14 cellular contexts compared by ENCODE assay signal in the genomic region with DNA sequence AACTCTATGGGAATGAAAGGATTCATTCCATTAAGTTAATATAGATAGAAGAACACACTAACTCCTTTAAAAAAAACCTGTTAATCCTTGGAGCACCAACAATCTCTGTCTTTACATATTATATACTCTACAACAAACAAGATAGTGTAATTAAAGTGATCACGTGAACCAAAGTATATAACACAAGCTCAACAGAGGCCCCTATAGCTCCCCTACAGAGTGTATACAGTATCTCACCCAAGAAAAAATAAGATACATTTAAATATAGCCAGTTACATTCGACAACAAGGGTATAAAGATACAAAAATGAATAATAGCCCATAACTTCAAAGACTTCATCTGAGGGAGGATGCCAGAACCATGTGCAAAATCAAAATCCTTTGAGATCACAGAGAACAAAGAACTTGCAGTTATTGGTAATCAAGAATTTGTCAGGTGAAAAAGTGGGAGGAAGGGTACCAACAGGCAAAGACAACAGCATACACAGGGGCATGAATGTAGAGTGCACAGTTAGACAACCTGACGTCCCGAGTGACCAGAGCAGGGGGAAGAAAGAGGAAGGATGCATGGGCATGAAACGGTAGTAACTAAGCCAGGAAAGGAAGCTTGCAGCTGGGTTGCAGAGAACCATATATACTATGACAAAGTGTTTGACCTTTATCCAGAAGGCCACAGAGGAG. TPM values are rescaled to one million over a fixed set of nuclear protein-coding genes. Genes with fewer than 3 reads are reported as not detected.
DNase-seq lines count a peak whose midpoint lies in the region; ATAC-seq and TF ChIP-seq lines count a peak whose summit lies in the region.
"Had no signal": no experiment of that assay in that cellular context is flagged by ENCODE, and none has a peak within 500 bp of the region (broad histone marks: within the 10 kb centered on the region; RNA-seq: fewer than 3 reads in every experiment).

No MANE protein-coding gene starts in this region.

- no peak overlapping the region for H2AFZ ChIP-seq in SU-DHL-6 (ENCODE audit: low read depth, low read length, severe bottlenecking)

- intact Hi-C loops in Caco-2 (cut with micrococcal nuclease; ENCODE audit: unreplicated experiment), result no loop called here

- BruUV-seq in Caco-2 (replicated peaks; lab: Mats Ljungman, UMichigan), result no TSS peak

- peaks cover 4% of the 10 kb centered on the region; the same call in 1 of the 2 replicates for H4K20me1 ChIP-seq in SU-DHL-6 (ENCODE audit: low read depth, low read length)

- no peaks in the 10 kb centered on the region for H3K36me3 ChIP-seq in Caco-2 (ENCODE audit: control insufficient read depth, insufficient read depth, low read length)
- H3K36me3 ChIP-seq in SU-DHL-6 (ENCODE audit: low read length), result peaks cover 58% of the 10 kb centered on the region

- peaks cover 95% of the 10 kb centered on the region for H3K79me2 ChIP-seq in SU-DHL-6 (ENCODE audit: insufficient read depth, low read length)

- no peak for ATAC-seq in naive B cell (ENCODE audit: low read depth in 2 of 2)
- ATAC-seq in HG02852 (IDR thresholded peaks at IDR 0.05; ENCODE audit: unreplicated experiment), result no peak
- no peak for ATAC-seq in T-helper 17 cell

- CTCF ChIA-PET in Caco-2 (lab: Charles Lee), result no interaction called here

- no peak overlapping the region for H3K27ac Mint-ChIP-seq in Caco-2 (ENCODE audit: unreplicated experiment)
- peak overlapping the region; percentile 10; the same call in 1 of the 2 replicates for H3K27ac Mint-ChIP-seq in HFFc6
- H3K27ac Mint-ChIP-seq in naive B cell, result peak overlapping the region in 5 of 6 donors; percentile 2 to 89 (median 73)
- H3K27ac Mint-ChIP-seq in T-helper 17 cell, result no peak overlapping the region
- H3K27ac Mint-ChIP-seq: activated naive CD4-positive, alpha-beta T cell treated with anti-CD3 and anti-CD28 coated beads, Interleukin-2, amount 10 ng/mL, durations not matched to agents 7 days and 5 days had no signal

- H3K36me3 Mint-ChIP-seq in Caco-2 (ENCODE audit: insufficient read depth, unreplicated experiment), result peaks cover 25% of the 10 kb centered on the region
- peaks cover 62% of the 10 kb centered on the region for H3K36me3 Mint-ChIP-seq in HFFc6 (ENCODE audit: low read depth)
- peaks cover 15 to 25% of the 10 kb centered on the region in 2 donors for H3K36me3 Mint-ChIP-seq in naive B cell
- peaks cover 5% of the 10 kb centered on the region for H3K36me3 Mint-ChIP-seq in T-helper 17 cell (ENCODE audit: low read depth)

- peak overlapping the region; percentile 93 for H3K4me2 ChIP-seq in SU-DHL-6 (ENCODE audit: low read depth, low read length, poor library complexity, severe bottlenecking)

- H3K4me1 Mint-ChIP-seq in Caco-2 (ENCODE audit: low read depth, unreplicated experiment) (peaks cover 26% of the 10 kb centered on the region), HFFc6 (ENCODE audit: low read depth) (peaks cover 34% of the 10 kb centered on the region), naive B cell (peaks cover 30 to 75% (median 66%) of the 10 kb centered on the region in 3 donors), T-helper 17 cell (peaks cover 21% of the 10 kb centered on the region)

- H3K4me3 Mint-ChIP-seq in Caco-2 (ENCODE audit: unreplicated experiment) (no peak overlapping the region), HFFc6 (no peak overlapping the region), naive B cell (peak overlapping the region; percentile 75 to 100 (median 94)), T-helper 17 cell (no peak overlapping the region)
- H3K4me3 Mint-ChIP-seq: activated naive CD4-positive, alpha-beta T cell treated with anti-CD3 and anti-CD28 coated beads, Interleukin-2, amount 10 ng/mL, durations not matched to agents 7 days and 5 days had no signal

- peak overlapping the region; percentile 95 for H3K27ac ChIP-seq in SU-DHL-6 (ENCODE audit: low read depth, low read length)

- DNase-seq in Caco-2, result no peak
- no peak for DNase-seq in HFFc6
- peak; percentile 23 for DNase-seq in naive B cell
- no peak for DNase-seq in T-helper 9 cell
- DNase-seq in T-helper 17 cell, result no peak
- DNase-seq: activated CD4-positive, alpha-beta T cell treated with anti-CD3 and anti-CD28 coated beads, Interleukin-2, amount 50 U/mL, for 48 hours; activated naive CD4-positive, alpha-beta T cell treated with anti-CD3 and anti-CD28 coated beads, Interleukin-2, amount 10 ng/mL, durations not matched to agents 7 days and 5 days; midbrain; NCI-H187 treated with DMSO at 0.1 percent for 48 hours; NCI-H82; stimulated activated CD4-positive, alpha-beta T cell treated with anti-CD3 and anti-CD28 coated beads, Interleukin-2, amount 100 ng/mL, for 48 hours; SW 1271 had no signal

- H3K9ac ChIP-seq in SU-DHL-6 (ENCODE audit: low read length), result peak overlapping the region; percentile 96

- POLR2A ChIA-PET in Caco-2 (lab: Charles Lee), result no interaction called here

- H3F3A ChIP-seq in SU-DHL-6 (ENCODE audit: insufficient read depth), result peaks cover 48% of the 10 kb centered on the region

- H3K9me2 ChIP-seq in SU-DHL-6 (replicated peaks; ENCODE audit: insufficient read depth, low read length), result no peaks in the 10 kb centered on the region

- H3K4me1 ChIP-seq in Caco-2, result peaks cover 23% of the 10 kb centered on the region

- H3K9me3 ChIP-seq in Caco-2 (no peaks in the 10 kb centered on the region), SU-DHL-6 (ENCODE audit: insufficient read depth, low read length) (no peaks in the 10 kb centered on the region), T-helper 17 cell (ENCODE audit: control insufficient read depth, low read length, poor library complexity, severe bottlenecking) (no peaks in the 10 kb centered on the region)

- H3K9me3 Mint-ChIP-seq in Caco-2 (ENCODE audit: unreplicated experiment) (no peaks in the 10 kb centered on the region), HFFc6 (no peaks in the 10 kb centered on the region), naive B cell (no peaks in the 10 kb centered on the region)
- H3K9me3 Mint-ChIP-seq: activated naive CD4-positive, alpha-beta T cell treated with anti-CD3 and anti-CD28 coated beads, Interleukin-2, amount 10 ng/mL, durations not matched to agents 7 days and 5 days had no signal

- H3K27me3 Mint-ChIP-seq in Caco-2 (ENCODE audit: insufficient read depth, unreplicated experiment), result no peaks in the 10 kb centered on the region
- H3K27me3 Mint-ChIP-seq in HFFc6 (ENCODE audit: insufficient read depth), result peaks cover 3% of the 10 kb centered on the region
- no peaks in the 10 kb centered on the region for H3K27me3 Mint-ChIP-seq in naive B cell
- H3K27me3 Mint-ChIP-seq in T-helper 17 cell, result no peaks in the 10 kb centered on the region
- H3K27me3 Mint-ChIP-seq: activated naive CD4-positive, alpha-beta T cell treated with anti-CD3 and anti-CD28 coated beads, Interleukin-2, amount 10 ng/mL, durations not matched to agents 7 days and 5 days had no signal

- TF ChIP-seq CTCF in Caco-2 (IDR thresholded peaks at IDR 0.05; ENCODE audit: insufficient read depth in 1 of 2, low read depth in 1 of 2, low read length in 1 of 2, severe bottlenecking in 1 of 2, unreplicated experiment in 1 of 2) (peak; percentile 7 to 11), HFFc6 (IDR thresholded peaks at IDR 0.05) (0 out of 2 replicates have a peak, but pooled peaks have one; percentile 14), SU-DHL-6 (IDR thresholded peaks at IDR 0.05; ENCODE audit: insufficient read depth, low read length, poor library complexity, severe bottlenecking) (peak; percentile 31)

- H3K4me3 ChIP-seq in Caco-2 (ENCODE audit: low read depth, low read length) (no peak overlapping the region), SU-DHL-6 (ENCODE audit: insufficient read depth, low read length, poor library complexity, severe bottlenecking) (peak overlapping the region; percentile 37)

- H3K27me3 ChIP-seq in Caco-2 (replicated peaks; ENCODE audit: control insufficient read depth, insufficient read depth, low read length) (no peaks in the 10 kb centered on the region), SU-DHL-6 (ENCODE audit: low read length) (no peaks in the 10 kb centered on the region)

RNA-seq across cellular contexts. Expression of a gene that starts 4.7 kb away (rescaled TPM):
- total RNA-seq in Caco-2 (2022) (27.2 and 32.7 TPM in 2 replicates), T-helper 17 cell (10 to 100 TPM; 41.1 to 45.0 TPM)
- total RNA-seq in HFFc6 (2021; fragmentation: NEBNext Ultra II Directional; extraction: Animal tissue kit (Norgen Biotek cat#: 25700)), result 10 to 100 TPM; 58.9 to 68.2 (median 65.0) TPM
- polyA plus RNA-seq in naive B cell (ENCODE audit: low read depth in 6 of 6), result 100 to 1,000 TPM in 3 of 6 donors, 10 to 100 TPM in 3; 43.0 to 134 (median 104) TPM

Comparison
In these comparisons a context has a peak if more than half of its experiments do, and no peak if none do; other contexts are left out.
1. H3K27ac Mint-ChIP-seq: peak in HFFc6 (single experiment) and naive B cell (5 of 6); none in Caco-2 (single experiment) and T-helper 17 cell (single experiment).
2. H3K4me3 Mint-ChIP-seq: peak in naive B cell (8 of 8); none in Caco-2 (single experiment), HFFc6 (single experiment) and T-helper 17 cell (single experiment).
3. Peak in every context shown above with its lines, with median percentiles within 50 percentile points of each other: CTCF ChIP-seq.